ENCODE assay signal across 25 cellular contexts in genomic region chr17:76407509-76407908, GRCh38. TPM values are rescaled to one million over a fixed set of nuclear protein-coding genes. Genes with fewer than 3 reads are reported as not detected.
DNase-seq lines count a peak whose midpoint lies in the region; ATAC-seq, FAIRE-seq and TF ChIP-seq lines count a peak whose summit lies in the region.
"Had no signal": no experiment of that assay in that cellular context is flagged by ENCODE, and none has a peak within 500 bp of the region (broad histone marks: within the 10 kb centered on the region; RNA-seq: fewer than 3 reads in every experiment).

No MANE protein-coding gene starts in this region.

- RAD21 ChIA-PET in GM12878 (lab: Charles Lee; ENCODE audit: unreplicated experiment): interaction anchor here (0.9 to 3.1 kb wide), 2 partner anchors 43 to 51 kb away, joined by 3 to 12 read pairs; no protein-coding TSS in a partner anchor

- WGBS in GM12878 (ENCODE audit: insufficient coverage, insufficient replicate concordance, low lambda C conversion rate, missing lambda C conversion rate): 23% methylated on average over 4 of the region's 4 CpGs
- WGBS in lower leg skin, 2 donors: 70 to 78% methylated on average over 4 of the region's 4 CpGs
- 75% methylated on average over 4 of the region's 4 CpGs for WGBS in GM23248 (ENCODE audit: low coverage in 1 of 2, low lambda C conversion rate in 2 of 2, missing lambda C conversion rate in 2 of 2), 2 experiments

- intact Hi-C loops in Right ventricle myocardium superior (cut with DNase I): loop anchor here (5.0 kb wide), 1 partner anchor 50 kb away; no protein-coding TSS in a partner anchor
- intact Hi-C loops in cardiac septum (cut with DNase I): loop anchor here (2.0 to 5.0 kb wide), 2 partner anchors 45 to 90 kb away; partner anchors contain the start of gene UBE2O
- intact Hi-C loops in GM12878 (cut with micrococcal nuclease; ENCODE audit: unreplicated experiment): no loop called here
- intact Hi-C loops in posterior vena cava (cut with DNase I): loop anchor here in 1 of 2 donors (5.0 kb wide), 1 partner anchor 100 kb away; no protein-coding TSS in a partner anchor
- intact Hi-C loops in CD8-positive, alpha-beta T cell (cut with DNase I, micrococcal nuclease): loop anchor here in 1 of 2 experiments (5.0 kb wide), 1 partner anchor 60 kb away; the partner anchor contains the start of gene AANAT
- intact Hi-C loops in lower leg skin (cut with DNase I; ENCODE audit: low total_unique reads): loop anchor here (5.0 kb wide), 1 partner anchor 100 kb away; no protein-coding TSS in a partner anchor

- H3K4me2 ChIP-seq in GM12878 (ENCODE audit: control insufficient read depth, insufficient read depth): no peak overlapping the region
- H3K4me2 ChIP-seq in GM23248 (ENCODE audit: unreplicated experiment): no peak overlapping the region
- H3K4me2 ChIP-seq: SK-N-SH had no signal

- H3K9ac ChIP-seq in GM12878 (ENCODE audit: control insufficient read depth, insufficient read depth, low read length) (no peak overlapping the region), GM23248 (no peak overlapping the region)
- H3K9ac ChIP-seq: SK-N-SH had no signal

- H2AFZ ChIP-seq in GM12878 (ENCODE audit: control insufficient read depth, low read depth, low read length): no peak overlapping the region
- H2AFZ ChIP-seq in GM23248: no peak overlapping the region

- POLR2A ChIA-PET in GM12878 (lab: Charles Lee): no interaction called here
- POLR2A ChIA-PET in CD8-positive, alpha-beta T cell (lab: Charles Lee): no interaction called here

- TF ChIP-seq CTCF in GM12878 (IDR thresholded peaks at IDR 0.05 in 2 of 3, conservative IDR thresholded peaks at IDR 0.05 in 1 of 3; ENCODE audit: control insufficient read depth in 2 of 3, extremely low read depth in 1 of 3, insufficient read depth in 1 of 3, low read depth in 3 of 3, low read length in 3 of 3) (no peak), lower leg skin (IDR thresholded peaks at IDR 0.05) (no peak)
- no peak for TF ChIP-seq CTCF in CD8-positive, alpha-beta T cell (IDR thresholded peaks at IDR 0.05)

- H3K36me3 ChIP-seq in GM12878 (ENCODE audit: control insufficient read depth in 2 of 2, insufficient read depth in 2 of 2, low read length in 1 of 2) (peaks cover 6 to 11% of the 10 kb centered on the region in 2 experiments), GM23248 (ENCODE audit: low read depth) (peaks cover 8% of the 10 kb centered on the region; the same call in 1 of the 2 replicates)
- peaks cover 4% of the 10 kb centered on the region for H3K36me3 ChIP-seq in CD8-positive, alpha-beta T cell (ENCODE audit: insufficient read depth, low read length)

- peaks cover 8% of the 10 kb centered on the region for H3K36me3 Mint-ChIP-seq in IgD-negative memory B cell
- H3K36me3 Mint-ChIP-seq in CD8-positive, alpha-beta T cell: peaks cover 39% of the 10 kb centered on the region

- CTCF ChIA-PET in GM12878 (lab: Yijun Ruan, JAX): interaction anchor here (0.6 to 9.8 kb wide), 10 partner anchors 9 to 216 kb away, joined by 3 to 142 read pairs (median 6); no protein-coding TSS in a partner anchor
- CTCF ChIA-PET in CD8-positive, alpha-beta T cell (lab: Charles Lee): interaction anchor here (1.0 to 5.9 kb wide), 12 partner anchors 10 to 274 kb away, joined by 3 to 96 read pairs (median 7); partner anchors contain the start of genes RHBDF2 and SPHK1

- no peak for TF ChIP-seq RAD21 in GM12878 (IDR thresholded peaks at IDR 0.05; ENCODE audit: insufficient read depth, low read depth, low read length)

- H3K79me2 ChIP-seq in GM12878 (ENCODE audit: control insufficient read depth, insufficient read depth, low read length) (peaks cover 6% of the 10 kb centered on the region), GM23248 (ENCODE audit: insufficient read depth) (peaks cover 55% of the 10 kb centered on the region)

- H3K27ac ChIP-seq in GM12878 (ENCODE audit: control insufficient read depth, insufficient read depth) (no peak overlapping the region), GM23248 (no peak overlapping the region)
- no peak overlapping the region for H3K27ac ChIP-seq in CD8-positive, alpha-beta T cell (ENCODE audit: low read depth, low read length)
- H3K27ac ChIP-seq: HL-60 had no signal

- in situ Hi-C loops in GM12878 (cut with MboI) (loop anchor here (5.0 kb wide), 1 partner anchor 100 kb away; no protein-coding TSS in a partner anchor), GM23248 (cut with MboI) (no loop called here)

- H3K4me1 ChIP-seq in GM12878 (ENCODE audit: control insufficient read depth, insufficient read depth, low read length) (peaks cover 20% of the 10 kb centered on the region), GM23248 (ENCODE audit: insufficient read depth) (no peaks in the 10 kb centered on the region)
- peaks cover 4% of the 10 kb centered on the region for H3K4me1 ChIP-seq in CD8-positive, alpha-beta T cell (ENCODE audit: insufficient read depth, low read length)

- no TSS peak for BruUV-seq in GM12878 (replicated peaks; lab: Mats Ljungman, UMichigan)

- peak overlapping the region in 1 of 4 donors; percentile 9 for H3K4me3 Mint-ChIP-seq in IgD-negative memory B cell
- H3K4me3 Mint-ChIP-seq in CD8-positive, alpha-beta T cell: no peak overlapping the region

- SMC1A ChIA-PET in GM12878 (lab: Charles Lee; ENCODE audit: uncharacterized antibody, unreplicated experiment): interaction anchor here (0.6 to 2.2 kb wide), 2 partner anchors 51 to 151 kb away, joined by 3 to 27 read pairs; no protein-coding TSS in a partner anchor

- H3K4me3 ChIP-seq in GM12878 (no peak overlapping the region), lower leg skin (ENCODE audit: low read depth, poor library complexity, severe bottlenecking) (no peak overlapping the region), GM23248 (no peak overlapping the region)
- H3K4me3 ChIP-seq in CD8-positive, alpha-beta T cell (ENCODE audit: low read depth, low read length): no peak overlapping the region

- no peaks in the 10 kb centered on the region for H3K9me3 Mint-ChIP-seq in IgD-negative memory B cell
- H3K9me3 Mint-ChIP-seq in CD8-positive, alpha-beta T cell: no peaks in the 10 kb centered on the region

- H4K20me1 ChIP-seq in GM12878 (ENCODE audit: control insufficient read depth, insufficient read depth) (peaks cover 2% of the 10 kb centered on the region), GM23248 (ENCODE audit: insufficient read depth) (no peaks in the 10 kb centered on the region)

- no peak for TF ChIP-seq POLR2A in GM12878 (IDR thresholded peaks at IDR 0.05; ENCODE audit: low read depth, low read length)
- no peak for TF ChIP-seq POLR2A in lower leg skin (IDR thresholded peaks at IDR 0.05)

- no peaks in the 10 kb centered on the region for H3K9me2 ChIP-seq in GM23248 (ENCODE audit: insufficient read depth)
- H3K9me2 ChIP-seq: SK-N-SH had no signal

- H3K27me3 Mint-ChIP-seq in IgD-negative memory B cell: no peaks in the 10 kb centered on the region
- no peaks in the 10 kb centered on the region for H3K27me3 Mint-ChIP-seq in CD8-positive, alpha-beta T cell (ENCODE audit: low read depth)

- no peaks in the 10 kb centered on the region for H3K27me3 ChIP-seq in GM12878 (replicated peaks in 1 of 2; ENCODE audit: control insufficient read depth in 2 of 2, insufficient read depth in 2 of 2, low read length in 1 of 2)
- H3K27me3 ChIP-seq in CD8-positive, alpha-beta T cell (ENCODE audit: insufficient read depth, low read length): no peaks in the 10 kb centered on the region
- H3K27me3 ChIP-seq in GM23248 (replicated peaks; ENCODE audit: insufficient read depth): no peaks in the 10 kb centered on the region

- no peak for FAIRE-seq in GM12878 (lab: Jason Lieb, UNC)
- FAIRE-seq: GM12891, HepG2 had no signal

- no peak for TF ChIP-seq EP300 in GM12878 (IDR thresholded peaks at IDR 0.05; ENCODE audit: borderline replicate concordance in 1 of 2, control insufficient read depth in 1 of 2, low read depth in 2 of 2, low read length in 2 of 2)

- ATAC-seq in Right ventricle myocardium superior (ENCODE audit: poor library complexity) (no peak), GM12878 (no peak)
- no peak for ATAC-seq in CD8-positive, alpha-beta T cell

- no peaks in the 10 kb centered on the region for H3F3A ChIP-seq in GM23248 (ENCODE audit: insufficient read depth)

- peaks cover 24 to 32% (median 28%) of the 10 kb centered on the region in 3 donors for H3K4me1 Mint-ChIP-seq in IgD-negative memory B cell
- peaks cover 9% of the 10 kb centered on the region for H3K4me1 Mint-ChIP-seq in CD8-positive, alpha-beta T cell (ENCODE audit: low read depth)

- DNase-seq in Right ventricle myocardium superior (peak; percentile 30), cardiac septum (ENCODE audit: low spot score) (no peak), GM12878 (ENCODE audit: low read depth, low spot score) (no peak), posterior vena cava (ENCODE audit: low spot score) (peak; percentile 68), lower leg skin (ENCODE audit: low spot score in 2 of 2) (no peak), GM23248 (no peak)
- DNase-seq in CD8-positive, alpha-beta T cell: no peak
- DNase-seq: 8988T, AML-193, DMS79 treated with DMSO at 0.1 percent for 48 hours, GOT3, HCEC 1CT, KBM-7, NCI-H1105, NCI-H2029 treated with DMSO at 0.1 percent for 48 hours, NCI-H226, NCI-H510A treated with DMSO at 0.1 percent for 48 hours, SIG-M5, SK-N-SH had no signal

- H3K9me3 ChIP-seq in GM12878 (replicated peaks; ENCODE audit: control insufficient read depth, insufficient read depth, low read length) (no peaks in the 10 kb centered on the region), GM23248 (ENCODE audit: low read depth) (no peaks in the 10 kb centered on the region)
- no peaks in the 10 kb centered on the region for H3K9me3 ChIP-seq in CD8-positive, alpha-beta T cell (ENCODE audit: low read length)
- H3K9me3 ChIP-seq: SK-N-SH had no signal

- H3K27ac Mint-ChIP-seq in IgD-negative memory B cell: peak overlapping the region in 2 of 3 donors; percentile 69 to 84
- no peak overlapping the region for H3K27ac Mint-ChIP-seq in CD8-positive, alpha-beta T cell

RNA-seq across cellular contexts. Expression of gene SPHK1, which starts 23.1 kb away (rescaled TPM):
- 2.0 TPM for total RNA-seq in Right ventricle myocardium superior
- total RNA-seq in cardiac septum: 11.0 TPM
- not detected for polyA plus RNA-seq in IgD-negative memory B cell
- 0.17 TPM in 1 of 2 replicates, not detected in the other for total RNA-seq in GM12878 (2013; cell fraction: nucleolus; rRNA removed)
- total RNA-seq in GM12878 (2014; rRNA removed): 1.1 and 2.0 TPM in 2 replicates
- 0.23 and 0.31 TPM in 2 replicates for total RNA-seq in GM12878 (2014; rRNA removed; fragmentation: Illumina TruSeq; extraction: Trizol)
- total RNA-seq in GM12878 (2021): 0.77 and 1.3 TPM in 2 replicates
- 0.47 TPM for polyA plus RNA-seq in GM12878 (2011; ENCODE audit: low read depth)
- polyA plus RNA-seq in GM12878 (2011; rRNA removed): 0.30 and 0.31 TPM in 2 replicates
- 0.42 and 0.72 TPM in 2 replicates for polyA plus RNA-seq in GM12878 (2011; cell fraction: cytosol; rRNA removed)
- polyA plus RNA-seq in GM12878 (2011; cell fraction: nucleus; rRNA removed): 4.9 and 5.5 TPM in 2 replicates
- 0.54 and 0.83 TPM in 2 replicates for polyA plus RNA-seq in GM12878 (2012)
- 0.09 TPM in 1 of 2 replicates, not detected in the other for polyA plus RNA-seq in GM12878 (2014; fragmentation: Illumina TruSeq; extraction: Trizol)
- not detected for polyA plus RNA-seq in GM12878 (2014; fragmentation: Nextera tagmentation; extraction: Ambion mirVana)
- polyA plus RNA-seq in GM12878 (2014; rRNA removed): 0.80 and 0.94 TPM in 2 replicates
- under 1 TPM; 0.29 to 0.40 TPM for polyA plus RNA-seq in GM12878 (2016; fragmentation: Nextera tagmentation; extraction: Ambion mirVana)
- 0.22 and 0.26 TPM in 2 replicates for polyA minus RNA-seq in GM12878 (2011; rRNA and poly(A)+ RNA removed)
- polyA minus RNA-seq in GM12878 (2011; cell fraction: cytosol; rRNA and poly(A)+ RNA removed): not detected in 2 replicates
- polyA minus RNA-seq in GM12878 (2011; cell fraction: nucleus; rRNA and poly(A)+ RNA removed): 0.48 and 0.73 TPM in 2 replicates
- total RNA-seq in posterior vena cava: 10 to 100 TPM; 13.8 to 36.6 TPM
- 1 to 10 TPM; 2.0 to 2.6 TPM for total RNA-seq in CD8-positive, alpha-beta T cell
- total RNA-seq in lower leg skin: 10 to 100 TPM in 3 of 4 donors, 1 to 10 TPM in 1; 9.7 to 35.6 (median 18.3) TPM
- total RNA-seq in GM23248 (2014; rRNA removed; shearing (Covaris generic)): 112 and 113 TPM in 2 replicates
- polyA plus RNA-seq in GM23248 (2016; fragmentation: Nextera tagmentation; extraction: Ambion mirVana): 69.2 and 72.3 TPM in 2 replicates

RNA-seq across cellular contexts. Expression of gene UBE2O, which starts 45.4 kb away (rescaled TPM):
- total RNA-seq in Right ventricle myocardium superior (35.9 TPM), cardiac septum (31.1 TPM), GM12878 (2014; rRNA removed) (13.4 and 17.8 TPM in 2 replicates), GM12878 (2014; rRNA removed; fragmentation: Illumina TruSeq; extraction: Trizol) (10.3 and 12.4 TPM in 2 replicates), GM12878 (2021) (35.2 and 39.0 TPM in 2 replicates), posterior vena cava (10 to 100 TPM; 17.2 to 17.9 TPM), lower leg skin (10 to 100 TPM; 20.3 to 52.0 (median 26.0) TPM)
- polyA plus RNA-seq in IgD-negative memory B cell (13.8 TPM), GM12878 (2011; rRNA removed) (5.7 and 11.1 TPM in 2 replicates), GM12878 (2014; fragmentation: Illumina TruSeq; extraction: Trizol) (10.1 and 18.1 TPM in 2 replicates), GM12878 (2014; fragmentation: Nextera tagmentation; extraction: Ambion mirVana) (1 to 10 TPM; 2.1 to 3.0 TPM), GM12878 (2014; rRNA removed) (14.5 and 21.7 TPM in 2 replicates), GM12878 (2016; fragmentation: Nextera tagmentation; extraction: Ambion mirVana) (10 to 100 TPM; 13.7 to 15.5 TPM), GM23248 (2016; fragmentation: Nextera tagmentation; extraction: Ambion mirVana) (7.1 and 7.2 TPM in 2 replicates)
- total RNA-seq in GM12878 (2013; cell fraction: nucleolus; rRNA removed): 34.7 and 38.9 TPM in 2 replicates
- 7.4 TPM for polyA plus RNA-seq in GM12878 (2011; ENCODE audit: low read depth)
- 11.0 and 15.8 TPM in 2 replicates for polyA plus RNA-seq in GM12878 (2011; cell fraction: cytosol; rRNA removed)
- polyA plus RNA-seq in GM12878 (2011; cell fraction: nucleus; rRNA removed): 34.1 and 40.7 TPM in 2 replicates
- polyA plus RNA-seq in GM12878 (2012): 15.5 and 18.7 TPM in 2 replicates
- polyA minus RNA-seq in GM12878 (2011; rRNA and poly(A)+ RNA removed): 48.9 and 93.6 TPM in 2 replicates
- 13.2 and 13.6 TPM in 2 replicates for polyA minus RNA-seq in GM12878 (2011; cell fraction: cytosol; rRNA and poly(A)+ RNA removed)
- 8.6 and 14.3 TPM in 2 replicates for polyA minus RNA-seq in GM12878 (2011; cell fraction: nucleus; rRNA and poly(A)+ RNA removed)
- 10 to 100 TPM; 29.8 to 32.7 TPM for total RNA-seq in CD8-positive, alpha-beta T cell
- total RNA-seq in GM23248 (2014; rRNA removed; shearing (Covaris generic)): 17.2 TPM in 2 replicates

RNA-seq across cellular contexts. Expression of gene PRPSAP1, which starts 53.8 kb away (rescaled TPM):
- total RNA-seq in Right ventricle myocardium superior (31.9 TPM), cardiac septum (25.8 TPM), GM12878 (2014; rRNA removed) (15.8 and 23.1 TPM in 2 replicates), GM12878 (2014; rRNA removed; fragmentation: Illumina TruSeq; extraction: Trizol) (28.4 and 33.1 TPM in 2 replicates), GM12878 (2021) (46.5 and 55.0 TPM in 2 replicates), posterior vena cava (10 to 100 TPM; 33.7 to 34.8 TPM), lower leg skin (10 to 100 TPM; 35.8 to 72.3 (median 62.2) TPM)
- polyA plus RNA-seq in IgD-negative memory B cell (62.0 TPM), GM12878 (2011; rRNA removed) (80.1 and 84.2 TPM in 2 replicates), GM12878 (2014; fragmentation: Illumina TruSeq; extraction: Trizol) (44.3 and 50.0 TPM in 2 replicates), GM12878 (2014; fragmentation: Nextera tagmentation; extraction: Ambion mirVana) (10 to 100 TPM; 26.9 to 34.7 TPM), GM12878 (2014; rRNA removed) (38.5 and 42.4 TPM in 2 replicates), GM12878 (2016; fragmentation: Nextera tagmentation; extraction: Ambion mirVana) (10 to 100 TPM; 52.5 to 56.5 TPM), GM23248 (2016; fragmentation: Nextera tagmentation; extraction: Ambion mirVana) (55.1 and 56.5 TPM in 2 replicates)
- total RNA-seq in GM12878 (2013; cell fraction: nucleolus; rRNA removed): 91.5 and 107 TPM in 2 replicates
- polyA plus RNA-seq in GM12878 (2011; ENCODE audit: low read depth): 25.4 TPM
- 82.2 and 89.3 TPM in 2 replicates for polyA plus RNA-seq in GM12878 (2011; cell fraction: cytosol; rRNA removed)
- 158 and 247 TPM in 2 replicates for polyA plus RNA-seq in GM12878 (2011; cell fraction: nucleus; rRNA removed)
- polyA plus RNA-seq in GM12878 (2012): 24.0 and 37.1 TPM in 2 replicates
- polyA minus RNA-seq in GM12878 (2011; rRNA and poly(A)+ RNA removed): 54.8 and 71.8 TPM in 2 replicates
- 16.0 and 17.2 TPM in 2 replicates for polyA minus RNA-seq in GM12878 (2011; cell fraction: cytosol; rRNA and poly(A)+ RNA removed)
- 34.0 and 38.3 TPM in 2 replicates for polyA minus RNA-seq in GM12878 (2011; cell fraction: nucleus; rRNA and poly(A)+ RNA removed)
- 10 to 100 TPM; 10.5 to 12.5 TPM for total RNA-seq in CD8-positive, alpha-beta T cell
- total RNA-seq in GM23248 (2014; rRNA removed; shearing (Covaris generic)): 44.5 and 53.2 TPM in 2 replicates

RNA-seq across cellular contexts. Expression of gene AANAT, which starts 59.9 kb away (rescaled TPM):
- total RNA-seq in Right ventricle myocardium superior (not detected), cardiac septum (not detected), GM12878 (2014; rRNA removed) (not detected in 2 replicates), GM12878 (2014; rRNA removed; fragmentation: Illumina TruSeq; extraction: Trizol) (not detected in 2 replicates), GM12878 (2021) (0.23 TPM in 1 of 2 replicates, not detected in the other), posterior vena cava (not detected), lower leg skin (not detected)
- polyA plus RNA-seq in IgD-negative memory B cell (1.1 TPM), GM12878 (2011; rRNA removed) (not detected in 2 replicates), GM12878 (2014; fragmentation: Illumina TruSeq; extraction: Trizol) (not detected in 2 replicates), GM12878 (2014; fragmentation: Nextera tagmentation; extraction: Ambion mirVana) (not detected), GM12878 (2014; rRNA removed) (not detected in 2 replicates), GM12878 (2016; fragmentation: Nextera tagmentation; extraction: Ambion mirVana) (not detected), GM23248 (2016; fragmentation: Nextera tagmentation; extraction: Ambion mirVana) (0.72 TPM in 1 of 2 replicates, not detected in the other)
- total RNA-seq in GM12878 (2013; cell fraction: nucleolus; rRNA removed): not detected in 2 replicates
- not detected for polyA plus RNA-seq in GM12878 (2011; ENCODE audit: low read depth)
- polyA plus RNA-seq in GM12878 (2011; cell fraction: cytosol; rRNA removed): 0.07 TPM in 1 of 2 replicates, not detected in the other
- polyA plus RNA-seq in GM12878 (2011; cell fraction: nucleus; rRNA removed): 0.29 TPM in 1 of 2 replicates, not detected in the other
- polyA plus RNA-seq in GM12878 (2012): 0.48 TPM in 1 of 2 replicates, not detected in the other
- polyA minus RNA-seq in GM12878 (2011; rRNA and poly(A)+ RNA removed): not detected in 2 replicates
- not detected in 2 replicates for polyA minus RNA-seq in GM12878 (2011; cell fraction: cytosol; rRNA and poly(A)+ RNA removed)
- not detected in 2 replicates for polyA minus RNA-seq in GM12878 (2011; cell fraction: nucleus; rRNA and poly(A)+ RNA removed)
- total RNA-seq in CD8-positive, alpha-beta T cell: not detected
- not detected in 2 replicates for total RNA-seq in GM23248 (2014; rRNA removed; shearing (Covaris generic))
- total RNA-seq: HepG2, HT-29, RPMI7951 had no signal

Comparison
In these comparisons a context has a peak if more than half of its experiments do, and no peak if none do; other contexts are left out.
1. DNase-seq: peak in Right ventricle myocardium superior (single experiment) and posterior vena cava (single experiment); none in cardiac septum (single experiment), GM12878 (single experiment), CD8-positive, alpha-beta T cell (0 of 7), lower leg skin (0 of 2) and GM23248 (single experiment).